In the genomic region with DNA sequence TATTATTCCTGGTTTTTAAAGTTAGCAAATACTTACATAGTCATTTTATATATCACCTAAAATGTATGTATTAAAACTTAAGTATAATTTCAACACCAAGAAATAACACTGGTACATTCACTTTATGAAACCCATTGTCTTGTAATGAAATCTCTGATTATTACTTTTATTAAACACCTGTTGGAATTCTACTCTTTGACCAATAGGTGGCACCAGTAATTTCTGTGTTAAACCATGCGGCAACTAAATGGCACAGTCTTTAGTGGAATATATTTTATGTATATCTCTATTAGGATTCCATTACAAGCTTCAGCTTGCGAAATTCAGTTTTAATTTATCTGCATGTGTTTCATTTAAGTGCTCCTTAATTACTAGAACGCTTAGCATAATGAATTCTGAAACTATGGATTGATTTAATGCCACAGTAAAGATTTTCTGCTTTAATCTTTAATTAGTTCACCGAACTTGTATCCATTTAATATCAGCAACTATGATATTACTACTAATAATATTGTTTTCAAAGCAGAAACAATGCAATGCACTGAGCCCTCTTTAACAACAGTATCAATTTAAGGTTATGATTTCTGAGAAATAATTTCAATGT, we compare ENCODE assay signal across 8 cellular contexts.
A peak's percentile ranks its signal among the peaks of the same experiment; 100 is the strongest.
DNase-seq lines count a peak whose midpoint lies in the region; ATAC-seq, FAIRE-seq and TF ChIP-seq lines count a peak whose summit lies in the region.

No MANE protein-coding gene starts in this region.

- peak; percentile 75 to 76 for TF ChIP-seq RAD21 in A549 (conservative IDR thresholded peaks at IDR 0.05 in 1 of 2, IDR thresholded peaks at IDR 0.05 in 1 of 2)

- no peaks in the 10 kb centered on the region for H3K36me3 ChIP-seq in parathyroid adenoma (ENCODE audit: control insufficient read depth, insufficient read depth, low read length)
- no peaks in the 10 kb centered on the region for H3K36me3 ChIP-seq in H7 (replicated peaks; ENCODE audit: control insufficient read depth, insufficient read depth, low read length)

- H3K27ac ChIP-seq in A549 (no peak overlapping the region), dorsolateral prefrontal cortex (no peak overlapping the region), parathyroid adenoma (no peak overlapping the region)

- H3K9me3 ChIP-seq in A549 (no peaks in the 10 kb centered on the region), parathyroid adenoma (ENCODE audit: control insufficient read depth, low read length) (no peaks in the 10 kb centered on the region)

- H3K4me3 ChIP-seq in A549 (no peak overlapping the region), dorsolateral prefrontal cortex (no peak overlapping the region), parathyroid adenoma (ENCODE audit: low read depth, low read length) (no peak overlapping the region), H7 (ENCODE audit: insufficient read depth, low read depth, low read length) (no peak overlapping the region)

- H3K9ac ChIP-seq in parathyroid adenoma: no peak overlapping the region

- CTCF ChIA-PET in A549 (lab: Yijun Ruan, JAX): interaction anchor here (0.6 to 2.4 kb wide), 6 partner anchors 9 to 775 kb away, joined by 3 to 14 read pairs (median 5); no protein-coding TSS in a partner anchor

- TF ChIP-seq CTCF in A549 (IDR thresholded peaks at IDR 0.05) (peak; percentile 81), GM12874 (IDR thresholded peaks at IDR 0.05; ENCODE audit: insufficient read depth, low read depth, low read length) (0 out of 2 replicates have a peak, but pooled peaks have one; percentile 9), dorsolateral prefrontal cortex (IDR thresholded peaks at IDR 0.05 in 54 of 56, conservative IDR thresholded peaks at IDR 0.05 in 2 of 56; ENCODE audit: low read depth in 1 of 56, partially characterized antibody in 56 of 56) (peak in 55 of 56 donors; percentile 44 to 76 (median 62)), parathyroid adenoma (IDR thresholded peaks at IDR 0.05) (peak; percentile 65)

- DNase-seq in A549 (ENCODE audit: low read depth in 1 of 2, low spot score in 1 of 2) (peak; percentile 18 to 63), NCI-H748 treated with DMSO at 0.1 percent for 48 hours (lab: John Stamatoyannopoulos, UW) (peak; percentile 22), dorsolateral prefrontal cortex (no peak), H7 (no peak)

- FAIRE-seq in A549 (lab: Jason Lieb, UNC): no peak

- H3K4me1 ChIP-seq in A549 (no peaks in the 10 kb centered on the region), parathyroid adenoma (no peaks in the 10 kb centered on the region)

- 23% methylated on average over 4 of the region's 4 CpGs for WGBS in A549 (ENCODE audit: missing lambda C conversion rate)

- intact Hi-C loops in dorsolateral prefrontal cortex (cut with DNase I): no loop called here

- H3K4me2 ChIP-seq in A549 (no peak overlapping the region), parathyroid adenoma (ENCODE audit: low read length) (no peak overlapping the region)

- no peaks in the 10 kb centered on the region for H3K79me2 ChIP-seq in parathyroid adenoma

- POLR2A ChIA-PET in A549 (lab: Yijun Ruan, JAX): no interaction called here

- H2AFZ ChIP-seq in parathyroid adenoma: no peak overlapping the region

- no peak for TF ChIP-seq EP300 in A549 (IDR thresholded peaks at IDR 0.05)

- no peak for TF ChIP-seq POLR2A in A549 (IDR thresholded peaks at IDR 0.05; ENCODE audit: low read length)

- ATAC-seq in A549 (peak in 1 of 2 experiments; percentile 63; a peak in 3 of 6 replicates), HG03066 (IDR thresholded peaks at IDR 0.05; ENCODE audit: low read depth, unreplicated experiment) (peak; percentile 64), esophagus mucosa (no peak)

- H3K27me3 ChIP-seq in dorsolateral prefrontal cortex: no peaks in the 10 kb centered on the region
- H3K27me3 ChIP-seq in parathyroid adenoma (ENCODE audit: control insufficient read depth, insufficient read depth, low read length): no peaks in the 10 kb centered on the region
- no peaks in the 10 kb centered on the region for H3K27me3 ChIP-seq in H7 (ENCODE audit: control insufficient read depth, insufficient read depth, low read length)

TF ChIP-seq in A549, 52 proteins besides CTCF, POLR2A, EP300 and RAD21:
- peak; percentile 76 for TF ChIP-seq SMC3 (IDR thresholded peaks at IDR 0.05)
- TF ChIP-seq GATA3 (IDR thresholded peaks at IDR 0.05; ENCODE audit: borderline replicate concordance): no peak
TF ChIP-seq in A549: peak in this region for 1.

Comparison
In these comparisons a context has a peak if more than half of its experiments do, and no peak if none do; other contexts are left out.
1. DNase-seq: peak in A549 (2 of 2) and NCI-H748 treated with DMSO at 0.1 percent for 48 hours (single experiment); none in dorsolateral prefrontal cortex (0 of 10) and H7 (single experiment).
2. CTCF ChIP-seq: peak in every context shown above with its lines; median percentile 81 in A549; 65 in parathyroid adenoma; 62 in dorsolateral prefrontal cortex; 9 in GM12874.